8 cellular contexts compared by ENCODE assay signal in the genomic region with DNA sequence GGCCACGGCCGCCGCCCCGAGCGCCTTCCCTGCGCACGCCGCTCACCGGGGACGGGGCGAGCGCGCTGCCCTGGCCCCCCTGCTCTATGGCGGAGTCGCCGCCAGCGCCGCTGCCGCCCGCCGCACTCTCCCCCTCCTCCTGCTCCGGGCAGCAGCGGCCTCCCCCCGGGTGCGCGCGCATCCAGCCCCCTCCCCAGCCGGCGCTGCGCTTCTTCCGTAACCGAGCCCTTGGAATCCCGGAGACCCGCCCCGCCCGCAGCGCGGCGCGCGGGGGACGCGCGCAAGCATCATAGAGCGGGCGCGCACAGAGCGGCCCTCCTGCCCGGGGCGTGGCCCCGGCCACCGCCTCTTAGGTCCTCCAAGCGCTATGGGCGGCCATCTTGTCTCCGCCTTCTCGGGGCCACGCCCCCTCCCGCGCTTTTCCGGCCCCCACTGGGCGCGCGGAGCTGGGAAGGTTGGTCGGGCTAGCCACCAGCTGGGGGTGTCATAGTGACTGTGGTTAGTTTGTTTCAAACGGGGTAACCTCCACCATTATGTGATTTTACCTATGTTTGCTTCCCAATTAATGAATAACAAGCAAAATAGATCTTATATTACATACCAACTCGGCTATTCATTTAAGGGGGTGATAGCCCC. TPM values are rescaled to one million over a fixed set of nuclear protein-coding genes. Genes with fewer than 3 reads are reported as not detected.
DNase-seq lines count a peak whose midpoint lies in the region; FAIRE-seq and TF ChIP-seq lines count a peak whose summit lies in the region.

A gene with protein sequence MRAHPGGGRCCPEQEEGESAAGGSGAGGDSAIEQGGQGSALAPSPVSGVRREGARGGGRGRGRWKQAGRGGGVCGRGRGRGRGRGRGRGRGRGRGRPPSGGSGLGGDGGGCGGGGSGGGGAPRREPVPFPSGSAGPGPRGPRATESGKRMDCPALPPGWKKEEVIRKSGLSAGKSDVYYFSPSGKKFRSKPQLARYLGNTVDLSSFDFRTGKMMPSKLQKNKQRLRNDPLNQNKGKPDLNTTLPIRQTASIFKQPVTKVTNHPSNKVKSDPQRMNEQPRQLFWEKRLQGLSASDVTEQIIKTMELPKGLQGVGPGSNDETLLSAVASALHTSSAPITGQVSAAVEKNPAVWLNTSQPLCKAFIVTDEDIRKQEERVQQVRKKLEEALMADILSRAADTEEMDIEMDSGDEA (minus strand): TSS at position 291 of the 636 bp plus-strand sequence. CDS start 110 bp downstream, at position 181.

- peak; percentile 69 for DNase-seq in GM04503 (ENCODE audit: low read depth)
- peak; percentile 84 for DNase-seq in HEK293T (ENCODE audit: extremely low spot score)
- DNase-seq in MV-4-11 (lab: John Stamatoyannopoulos, UW), result peak; percentile 93
- peak; percentile 91 for DNase-seq in SK-MEL-5 (ENCODE audit: low read depth, low spot score)
- DNase-seq in activated naive CD4-positive, alpha-beta T cell treated with anti-CD3 and anti-CD28 coated beads for 36 hours, result peak; percentile 95
- peak; percentile 83 to 92 for DNase-seq in frontal cortex (ENCODE audit: low spot score in 2 of 2)
- peak; percentile 60 to 97 (median 91) for DNase-seq in substantia nigra (lab: John Stamatoyannopoulos, UW)

- CTCF ChIA-PET in HEK293T (lab: Yijun Ruan, JAX), result no interaction called here
- CTCF ChIA-PET in activated naive CD4-positive, alpha-beta T cell treated with anti-CD3 and anti-CD28 coated beads for 36 hours (lab: Charles Lee), result interaction anchor here (1.0 to 1.5 kb wide), 5 partner anchors 13 to 46 kb away, joined by 3 to 15 read pairs (median 4); partner anchors contain the start of gene POLI

- intact Hi-C loops in activated naive CD4-positive, alpha-beta T cell treated with anti-CD3 and anti-CD28 coated beads for 36 hours (cut with micrococcal nuclease), result loop anchor here (1.0 to 5.0 kb wide), 3 partner anchors 23 to 488 kb away; partner anchors contain the start of genes C18orf54 and STARD6

- POLR2A ChIA-PET in HEK293T (lab: Yijun Ruan, JAX), result interaction anchor here (1.0 to 1.2 kb wide), 3 partner anchors 43 to 133 kb away, joined by 3 to 12 read pairs (median 4); partner anchors contain the start of genes C18orf54, POLI and STARD6

- H3K36me3 ChIP-seq in neutrophil, result no peaks in the 10 kb centered on the region

- H3K9me3 Mint-ChIP-seq in activated naive CD4-positive, alpha-beta T cell treated with anti-CD3 and anti-CD28 coated beads for 36 hours, result no peaks in the 10 kb centered on the region

- no peak for FAIRE-seq in frontal cortex (lab: Jason Lieb, UNC)

- H3K27me3 ChIP-seq in neutrophil, result no peaks in the 10 kb centered on the region

- TF ChIP-seq CTCF in neutrophil (IDR thresholded peaks at IDR 0.05), result peak; percentile 53

- peaks cover 34% of the 10 kb centered on the region for H3K4me1 Mint-ChIP-seq in activated naive CD4-positive, alpha-beta T cell treated with anti-CD3 and anti-CD28 coated beads for 36 hours (ENCODE audit: low read depth)

- in situ Hi-C loops in SK-MEL-5 (cut with HindIII; ENCODE audit: low pct_unique_long_range_greater_than_20kb, low sequenced_read_pairs), result no loop called here

- peak within 1 kb of the TSS; percentile 90 for H3K4me3 Mint-ChIP-seq in activated naive CD4-positive, alpha-beta T cell treated with anti-CD3 and anti-CD28 coated beads for 36 hours

- H3K9me3 ChIP-seq in neutrophil, result no peaks in the 10 kb centered on the region

- no peaks in the 10 kb centered on the region for H3K27me3 Mint-ChIP-seq in activated naive CD4-positive, alpha-beta T cell treated with anti-CD3 and anti-CD28 coated beads for 36 hours (ENCODE audit: low read depth)

- H3K36me3 Mint-ChIP-seq in activated naive CD4-positive, alpha-beta T cell treated with anti-CD3 and anti-CD28 coated beads for 36 hours (ENCODE audit: low read depth), result peaks cover 15% of the 10 kb centered on the region

- peak within 1 kb of the TSS; percentile 94 for H3K27ac Mint-ChIP-seq in activated naive CD4-positive, alpha-beta T cell treated with anti-CD3 and anti-CD28 coated beads for 36 hours

- H3K27ac ChIP-seq in neutrophil (peak within 1 kb of the TSS; percentile 88), substantia nigra (ENCODE audit: low read depth, low read length, poor library complexity, severe bottlenecking) (peak within 1 kb of the TSS; percentile 30)

- peaks cover 26 to 37% of the 10 kb centered on the region in 2 experiments for H3K4me1 ChIP-seq in neutrophil (ENCODE audit: control insufficient read depth in 1 of 2, insufficient read depth in 1 of 2, low read depth in 1 of 2, low read length in 1 of 2)

- peak within 1 kb of the TSS; percentile 63 to 74 for H3K4me3 ChIP-seq in neutrophil (ENCODE audit: low read depth in 1 of 2, low read length in 1 of 2)

TF ChIP-seq in HEK293T, 16 proteins besides CTCF, POLR2A, EP300 and RAD21:
- no peak for TF ChIP-seq ELF4 (IDR thresholded peaks at IDR 0.05)

RNA-seq across cellular contexts. Expression of the gene that starts here (rescaled TPM):
- 18.3 and 20.0 TPM in 2 replicates for total RNA-seq in SK-MEL-5 (2014; rRNA removed; shearing (Covaris generic))
- polyA plus RNA-seq in SK-MEL-5 (2015; cell fraction: cytosol; rRNA removed), result 11.4 and 38.7 TPM in 2 replicates
- polyA plus RNA-seq in SK-MEL-5 (2015; cell fraction: nucleus; rRNA removed), result 8.8 and 12.7 TPM in 2 replicates
- total RNA-seq in activated naive CD4-positive, alpha-beta T cell treated with anti-CD3 and anti-CD28 coated beads for 36 hours, result 100 to 1,000 TPM; 102 to 103 TPM
- 18.3 TPM for total RNA-seq in frontal cortex

Comparison
In these comparisons a context has a peak if more than half of its experiments do, and no peak if none do; other contexts are left out.
1. Peak in every context shown above with its lines: DNase-seq, H3K4me3 ChIP-seq and H3K27ac ChIP-seq.